29 cellular contexts compared by ENCODE assay signal in genomic region chr9:134014946-134015345, GRCh38.
"Had no signal": no experiment of that assay in that cellular context is flagged by ENCODE, and none has a peak within 500 bp of the region (broad histone marks: within the 10 kb centered on the region; RNA-seq: fewer than 3 reads in every experiment).

No MANE protein-coding gene starts in this region.

- ATAC-seq: activated CD4-positive, alpha-beta T cell treated with anti-CD3 and anti-CD28 coated beads for 36 hours; activated CD8-positive, alpha-beta memory T cell treated with anti-CD3 and anti-CD28 coated beads, Interleukin-2, amount 10 ng/mL, durations not matched to agents 7 days and 5 days; activated CD8-positive, alpha-beta T cell treated with anti-CD3 and anti-CD28 coated beads, Interleukin-2, amount 10 ng/mL, durations not matched to agents 7 days and 5 days; body of pancreas; heart right ventricle; sciatic nerve; stimulated activated memory B cell treated with anti-CD40 and anti-IgM and Interleukin-4, amounts not matched to agents 10 μg/mL and 1 μg/mL and 100 μg/mL, for 72 hours; stimulated activated naive CD8-positive, alpha-beta T cell treated with anti-CD3 and anti-CD28 coated beads, Interleukin-15, amount 100 ng/mL, for 72 hours; T-cell had no signal

- DNase-seq: activated CD4-positive, alpha-beta T cell treated with anti-CD3 and anti-CD28 coated beads for 36 hours; activated CD4-positive, CD25-positive, alpha-beta regulatory T cell; activated CD8-positive, alpha-beta memory T cell treated with anti-CD3 and anti-CD28 coated beads, Interleukin-2, amount 10 ng/mL, durations not matched to agents 7 days and 5 days; activated CD8-positive, alpha-beta T cell treated with anti-CD3 and anti-CD28 coated beads, Interleukin-2, amount 10 ng/mL, durations not matched to agents 7 days and 5 days; activated effector memory CD4-positive, alpha-beta T cell treated with Interleukin-2 at 50 U/mL for 16 hours; activated naive CD4-positive, alpha-beta T cell treated with Interleukin-2 at 50 U/mL for 16 hours; activated T-cell treated with anti-CD3 and anti-CD28 coated beads, Interleukin-2, amount 50 U/mL, for 48 hours; anterior cingulate cortex; body of pancreas; cerebellar nuclear complex; colonic mucosa; effector CD8-positive, alpha-beta T cell; erythroblast; heart right ventricle; left ventricle myocardium inferior; naive B cell; nephron progenitor cell; retina; small intestine; stimulated activated CD4-positive, alpha-beta T cell treated with anti-CD3 and anti-CD28 coated beads, Interleukin-4, amount 100 ng/mL, for 24 hours; stimulated activated CD8-positive, alpha-beta memory T cell treated with anti-CD3 and anti-CD28 coated beads, Interleukin-4, amount 100 ng/mL, for 48 hours; stimulated activated naive CD8-positive, alpha-beta T cell treated with anti-CD3 and anti-CD28 coated beads, Interleukin-15, amount 100 ng/mL, for 72 hours; substantia nigra; T-cell had no signal

- H3K27me3 ChIP-seq: body of pancreas, cardiac muscle cell, colonic mucosa, heart right ventricle had no signal

- H3K36me3 ChIP-seq: cardiac muscle cell, colonic mucosa, heart right ventricle, left ventricle myocardium inferior, neutrophil had no signal

- H3K4me3 ChIP-seq: body of pancreas, cardiac muscle cell, colonic mucosa, heart right ventricle, left ventricle myocardium inferior, lung had no signal

- H3K4me1 ChIP-seq: colonic mucosa, left ventricle myocardium inferior had no signal

- H3K9me3 ChIP-seq: body of pancreas, colonic mucosa had no signal

- H3K27ac ChIP-seq: body of pancreas, cardiac muscle cell, colonic mucosa, heart right ventricle, left ventricle myocardium inferior, neutrophil had no signal
